8 cellular contexts compared by ENCODE assay signal in genomic region chr2:148552675-148553331, GRCh38.
A peak's percentile ranks its signal among the peaks of the same experiment; 100 is the strongest.
DNase-seq lines count a peak whose midpoint lies in the region; ATAC-seq, FAIRE-seq and TF ChIP-seq lines count a peak whose summit lies in the region.

No MANE protein-coding gene starts in this region.

- ATAC-seq in GM19452 (IDR thresholded peaks at IDR 0.05; ENCODE audit: unreplicated experiment) (peak; percentile 48), GM12878 (peak; percentile 55), HG02852 (IDR thresholded peaks at IDR 0.05; ENCODE audit: unreplicated experiment) (no peak)

- peak overlapping the region; percentile 96 for H2AFZ ChIP-seq in GM12878 (ENCODE audit: control insufficient read depth, low read depth, low read length)

- in situ Hi-C loops in GM12878 (cut with MboI): no loop called here

- H3K27ac ChIP-seq in GM12878 (ENCODE audit: control insufficient read depth, insufficient read depth): no peak overlapping the region; the same call in 1 of the 2 replicates

- no peak for TF ChIP-seq RAD21 in GM12878 (IDR thresholded peaks at IDR 0.05; ENCODE audit: insufficient read depth, low read depth, low read length)

- RAD21 ChIA-PET in GM12878 (lab: Charles Lee; ENCODE audit: unreplicated experiment): interaction anchor here (1.2 kb wide), 1 partner anchor 438 kb away, joined by 3 read pairs; no protein-coding TSS in a partner anchor

- H3K79me2 ChIP-seq in GM12878 (ENCODE audit: control insufficient read depth, insufficient read depth, low read length): no peaks in the 10 kb centered on the region

- intact Hi-C loops in GM12878 (cut with micrococcal nuclease; ENCODE audit: unreplicated experiment): no loop called here

- DNase-seq in DMS79 (lab: John Stamatoyannopoulos, UW) (peak; percentile 78), NCI-H2029 treated with DMSO at 0.1 percent for 48 hours (lab: John Stamatoyannopoulos, UW) (peak; percentile 73), GM12878 (ENCODE audit: low read depth, low spot score) (no peak), pons (ENCODE audit: low spot score) (peak; percentile 11), D721Med (ENCODE audit: insufficient read length, low spot score) (no peak), iPS-NIHi7 (ENCODE audit: extremely low spot score) (no peak)

- TF ChIP-seq EP300 in GM12878 (IDR thresholded peaks at IDR 0.05; ENCODE audit: borderline replicate concordance in 1 of 2, control insufficient read depth in 1 of 2, low read depth in 2 of 2, low read length in 2 of 2): no peak

- POLR2A ChIA-PET in GM12878 (lab: Charles Lee): no interaction called here

- no peaks in the 10 kb centered on the region for H3K27me3 ChIP-seq in GM12878 (replicated peaks in 1 of 2; ENCODE audit: control insufficient read depth in 2 of 2, insufficient read depth in 2 of 2, low read length in 1 of 2)

- H3K4me1 ChIP-seq in GM12878 (ENCODE audit: control insufficient read depth, insufficient read depth, low read length): no peaks in the 10 kb centered on the region; the same call in 1 of the 2 replicates

- 6% methylated on average over 9 of the region's 9 CpGs for WGBS in GM12878 (ENCODE audit: insufficient coverage, insufficient replicate concordance, low lambda C conversion rate, missing lambda C conversion rate)

- H3K9ac ChIP-seq in GM12878 (ENCODE audit: control insufficient read depth, insufficient read depth, low read length): peak overlapping the region; percentile 27

- TF ChIP-seq CTCF in GM12878 (IDR thresholded peaks at IDR 0.05 in 2 of 3, conservative IDR thresholded peaks at IDR 0.05 in 1 of 3; ENCODE audit: control insufficient read depth in 2 of 3, extremely low read depth in 1 of 3, insufficient read depth in 1 of 3, low read depth in 3 of 3, low read length in 3 of 3) (no peak), D721Med (IDR thresholded peaks at IDR 0.05; ENCODE audit: insufficient read depth, missing control alignments) (no peak)

- FAIRE-seq in GM12878 (lab: Jason Lieb, UNC) (no peak), D721Med (lab: Jason Lieb, UNC) (no peak)

- SMC1A ChIA-PET in GM12878 (lab: Charles Lee; ENCODE audit: uncharacterized antibody, unreplicated experiment): interaction anchor here (1.8 kb wide), 1 partner anchor 13 kb away, joined by 4 read pairs; no protein-coding TSS in a partner anchor

- no peak for TF ChIP-seq POLR2A in GM12878 (IDR thresholded peaks at IDR 0.05; ENCODE audit: low read depth, low read length)

- BruUV-seq in GM12878 (replicated peaks; lab: Mats Ljungman, UMichigan): no TSS peak

- CTCF ChIA-PET in GM12878 (lab: Yijun Ruan, JAX): interaction anchor here (0.9 to 1.6 kb wide), 6 partner anchors 8 to 642 kb away, joined by 3 to 5 read pairs (median 5); no protein-coding TSS in a partner anchor

- H4K20me1 ChIP-seq in GM12878 (ENCODE audit: control insufficient read depth, insufficient read depth): no peaks in the 10 kb centered on the region

- H3K36me3 ChIP-seq in GM12878 (ENCODE audit: control insufficient read depth in 2 of 2, insufficient read depth in 2 of 2, low read length in 1 of 2): no peaks in the 10 kb centered on the region

- H3K4me3 ChIP-seq in GM12878: peak overlapping the region; percentile 57

- H3K9me3 ChIP-seq in GM12878 (replicated peaks; ENCODE audit: control insufficient read depth, insufficient read depth, low read length): no peaks in the 10 kb centered on the region

- H3K4me2 ChIP-seq in GM12878 (ENCODE audit: control insufficient read depth, insufficient read depth): peak overlapping the region; percentile 89

TF ChIP-seq in GM12878, 131 proteins besides CTCF, POLR2A, EP300 and RAD21:
- TF ChIP-seq, protein P1, sequence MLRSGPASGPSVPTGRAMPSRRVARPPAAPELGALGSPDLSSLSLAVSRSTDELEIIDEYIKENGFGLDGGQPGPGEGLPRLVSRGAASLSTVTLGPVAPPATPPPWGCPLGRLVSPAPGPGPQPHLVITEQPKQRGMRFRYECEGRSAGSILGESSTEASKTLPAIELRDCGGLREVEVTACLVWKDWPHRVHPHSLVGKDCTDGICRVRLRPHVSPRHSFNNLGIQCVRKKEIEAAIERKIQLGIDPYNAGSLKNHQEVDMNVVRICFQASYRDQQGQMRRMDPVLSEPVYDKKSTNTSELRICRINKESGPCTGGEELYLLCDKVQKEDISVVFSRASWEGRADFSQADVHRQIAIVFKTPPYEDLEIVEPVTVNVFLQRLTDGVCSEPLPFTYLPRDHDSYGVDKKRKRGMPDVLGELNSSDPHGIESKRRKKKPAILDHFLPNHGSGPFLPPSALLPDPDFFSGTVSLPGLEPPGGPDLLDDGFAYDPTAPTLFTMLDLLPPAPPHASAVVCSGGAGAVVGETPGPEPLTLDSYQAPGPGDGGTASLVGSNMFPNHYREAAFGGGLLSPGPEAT (IDR thresholded peaks at IDR 0.05; ENCODE audit: low read depth): no peak
- no peak for TF ChIP-seq BRCA1 (IDR thresholded peaks at IDR 0.05; ENCODE audit: low read depth, low read length)
- TF ChIP-seq ELK1 (IDR thresholded peaks at IDR 0.05; ENCODE audit: low read depth, low read length): no peak
- TF ChIP-seq TAF1 (IDR thresholded peaks at IDR 0.05; ENCODE audit: borderline replicate concordance, low read depth, low read length): 0 out of 2 replicates have a peak, but pooled peaks have one; percentile 17
- no peak for TF ChIP-seq PAX5 (IDR thresholded peaks at IDR 0.05; ENCODE audit: borderline replicate concordance, low read depth, low read length)
- TF ChIP-seq BCL11A (IDR thresholded peaks at IDR 0.05; ENCODE audit: low read depth, low read length): no peak
- TF ChIP-seq PKNOX1 (IDR thresholded peaks at IDR 0.05): no peak

Comparison
In these comparisons a context has a peak if more than half of its experiments do, and no peak if none do; other contexts are left out.
1. DNase-seq: peak in DMS79 (single experiment), NCI-H2029 treated with DMSO at 0.1 percent for 48 hours (single experiment) and pons (single experiment); none in GM12878 (single experiment), D721Med (single experiment) and iPS-NIHi7 (single experiment).